15 cellular contexts compared by ENCODE assay signal in genomic region chr1:246218686-246219085, GRCh38.
DNase-seq lines count a peak whose midpoint lies in the region; ATAC-seq, FAIRE-seq and TF ChIP-seq lines count a peak whose summit lies in the region.
"Had no signal": no experiment of that assay in that cellular context is flagged by ENCODE, and none has a peak within 500 bp of the region (broad histone marks: within the 10 kb centered on the region; RNA-seq: fewer than 3 reads in every experiment).

No MANE protein-coding gene starts in this region.

- no peak for FAIRE-seq in H54 (lab: Jason Lieb, UNC)
- FAIRE-seq: H1 had no signal

- DNase-seq in NCI-H1092 treated with DMSO at 0.1 percent for 48 hours (lab: John Stamatoyannopoulos, UW), result peak; percentile 50
- DNase-seq in NCI-H1092 (lab: John Stamatoyannopoulos, UW), result no peak
- DNase-seq in DMS53 treated with DMSO at 0.1 percent for 48 hours (lab: John Stamatoyannopoulos, UW; ENCODE audit: unreplicated experiment), result peak; percentile 14
- DNase-seq in NCI-H345 treated with DMSO at 0.1 percent for 48 hours (lab: John Stamatoyannopoulos, UW; ENCODE audit: unreplicated experiment), result peak; percentile 32
- DNase-seq in lung microvascular endothelial cell (ENCODE audit: low read depth in 2 of 2), result peak; percentile 40 to 54
- no peak for DNase-seq in H54 (ENCODE audit: insufficient read length, low spot score)
- no peak for DNase-seq in osteocyte (ENCODE audit: extremely low spot score, unreplicated experiment)
- DNase-seq: KBM-7, NCI-H1417 treated with DMSO at 0.1 percent for 48 hours, NCI-H226, NCI-H69 had no signal

- H3K4me3 Mint-ChIP-seq in osteocyte (ENCODE audit: unreplicated experiment), result no peak overlapping the region
- H3K4me3 Mint-ChIP-seq: HFFc6 had no signal

- no peak for ATAC-seq in GM21367 (IDR thresholded peaks at IDR 0.05; ENCODE audit: unreplicated experiment)
- ATAC-seq: PC-3 had no signal

- peaks cover 32% of the 10 kb centered on the region for H3K4me1 Mint-ChIP-seq in osteocyte (ENCODE audit: unreplicated experiment)

- no peaks in the 10 kb centered on the region for H3K27me3 Mint-ChIP-seq in osteocyte (ENCODE audit: unreplicated experiment)

- H3K9me3 Mint-ChIP-seq in osteocyte (ENCODE audit: unreplicated experiment), result no peaks in the 10 kb centered on the region
- H3K9me3 Mint-ChIP-seq: HFFc6 had no signal

- no peaks in the 10 kb centered on the region for H3K36me3 Mint-ChIP-seq in osteocyte (ENCODE audit: unreplicated experiment)

- H3K27ac Mint-ChIP-seq in osteocyte (ENCODE audit: unreplicated experiment), result no peak overlapping the region
- H3K27ac Mint-ChIP-seq: HFFc6 had no signal

- no peak for TF ChIP-seq CTCF in osteocyte (IDR thresholded peaks at IDR 0.05)

- no peak for TF ChIP-seq POLR2A in H54 (IDR thresholded peaks at IDR 0.05; ENCODE audit: low read depth, low read length)

Comparison
In these comparisons a context has a peak if more than half of its experiments do, and no peak if none do; other contexts are left out.
1. DNase-seq: peak in NCI-H1092 treated with DMSO at 0.1 percent for 48 hours (single experiment), DMS53 treated with DMSO at 0.1 percent for 48 hours (single experiment), NCI-H345 treated with DMSO at 0.1 percent for 48 hours (single experiment) and lung microvascular endothelial cell (2 of 2); none in NCI-H1092 (single experiment), H54 (single experiment) and osteocyte (single experiment).